ENCODE assay signal across 22 cellular contexts in the genomic region with DNA sequence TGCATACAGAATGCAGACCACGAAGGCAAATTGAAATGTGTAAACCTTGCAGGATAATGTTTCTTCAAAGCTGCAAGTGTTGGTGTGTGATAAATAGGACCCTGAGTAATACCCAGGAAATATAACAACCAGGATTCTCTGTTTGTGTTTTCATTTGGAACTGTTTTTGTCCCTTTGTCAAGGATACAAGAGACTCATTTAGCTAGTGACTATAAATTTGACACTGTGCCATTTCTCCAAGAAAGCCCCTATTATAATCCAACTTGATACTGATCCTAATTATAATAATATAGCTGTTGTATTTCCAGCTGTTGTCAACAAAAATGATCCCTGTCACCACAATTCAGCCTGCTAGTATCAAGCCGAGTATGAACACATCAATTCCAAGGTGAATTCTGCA.
"Had no signal": no experiment of that assay in that cellular context is flagged by ENCODE, and none has a peak within 500 bp of the region (broad histone marks: within the 10 kb centered on the region; RNA-seq: fewer than 3 reads in every experiment).

No MANE protein-coding gene starts in this region.

- H3K27ac Mint-ChIP-seq: activated B cell treated with CpG ODN at 0.5 μM for 24 hours; activated naive CD8-positive, alpha-beta T cell treated with anti-CD3 and anti-CD28 coated beads for 36 hours; endodermal cell; natural killer cell; T-helper 1 cell treated with Interleukin-12 subunit alpha and Interleukin-12 subunit beta and Interleukin-4 antibody, amounts not matched to agents 30 μg/mL and 1 μg/mL, for 36 hours had no signal

- H3K27me3 Mint-ChIP-seq: activated B cell treated with CpG ODN at 0.5 μM for 24 hours; activated naive CD8-positive, alpha-beta T cell treated with anti-CD3 and anti-CD28 coated beads for 36 hours had no signal

- ATAC-seq: gastroesophageal sphincter; heart left ventricle; left lobe of liver; natural killer cell; psoas muscle; right cardiac atrium; stimulated activated naive CD8-positive, alpha-beta T cell treated with anti-CD3 and anti-CD28 coated beads, Interleukin-15, Interleukin-2, amounts not matched to agents 100 U/mL and 50 U/mL, for 24 hours had no signal

- H3K4me3 Mint-ChIP-seq: activated B cell treated with CpG ODN at 0.5 μM for 24 hours; activated naive CD8-positive, alpha-beta T cell treated with anti-CD3 and anti-CD28 coated beads for 36 hours; endodermal cell; natural killer cell; T-helper 1 cell treated with Interleukin-12 subunit alpha and Interleukin-12 subunit beta and Interleukin-4 antibody, amounts not matched to agents 30 μg/mL and 1 μg/mL, for 36 hours had no signal

- DNase-seq: activated B cell treated with CpG ODN at 0.5 μM for 24 hours; activated CD4-positive, alpha-beta T cell treated with anti-CD3 and anti-CD28 coated beads for 4 hours; activated CD4-positive, alpha-beta T cell treated with anti-CD3 and anti-CD28 coated beads, Interleukin-2, amount 50 U/mL, for 48 hours; activated CD8-positive, alpha-beta memory T cell treated with anti-CD3 and anti-CD28 coated beads, Interleukin-2, amount 50 U/mL, for 48 hours; activated naive CD4-positive, alpha-beta T cell treated with Interleukin-2 at 50 U/mL for 16 hours; activated naive CD8-positive, alpha-beta T cell treated with anti-CD3 and anti-CD28 coated beads for 36 hours; activated T-cell treated with anti-CD3 and anti-CD28 coated beads, Interleukin-2, amount 50 U/mL, for 48 hours; endodermal cell; esophagus squamous epithelium; heart left ventricle; natural killer cell; ovary; psoas muscle; right cardiac atrium; stimulated activated CD4-positive, alpha-beta T cell treated with anti-CD3 and anti-CD28 coated beads, Interleukin-12 subunit alpha, Interleukin-12 subunit beta, amount 100 ng/mL, for 4 hours; stimulated activated CD4-positive, alpha-beta T cell treated with anti-CD3 and anti-CD28 coated beads, Interleukin-4, amount 100 ng/mL, for 4 hours; stimulated activated naive CD8-positive, alpha-beta T cell treated with anti-CD3 and anti-CD28 coated beads, Interleukin-15, Interleukin-2, amounts not matched to agents 100 U/mL and 50 U/mL, for 24 hours; T1000; transverse colon had no signal

- H3K4me1 Mint-ChIP-seq: activated B cell treated with CpG ODN at 0.5 μM for 24 hours; activated naive CD8-positive, alpha-beta T cell treated with anti-CD3 and anti-CD28 coated beads for 36 hours; natural killer cell had no signal

- H3K36me3 Mint-ChIP-seq: activated naive CD8-positive, alpha-beta T cell treated with anti-CD3 and anti-CD28 coated beads for 36 hours; natural killer cell had no signal
